14 cellular contexts compared by ENCODE assay signal in genomic region chr4:173237152-173237551, GRCh38.
DNase-seq lines count a peak whose midpoint lies in the region; ATAC-seq and TF ChIP-seq lines count a peak whose summit lies in the region.
"Had no signal": no experiment of that assay in that cellular context is flagged by ENCODE, and none has a peak within 500 bp of the region (broad histone marks: within the 10 kb centered on the region; RNA-seq: fewer than 3 reads in every experiment).

No MANE protein-coding gene starts in this region.

- no peak for ATAC-seq in natural killer cell
- no peak for ATAC-seq in HG02798 (IDR thresholded peaks at IDR 0.05; ENCODE audit: poor library complexity, unreplicated experiment)
- ATAC-seq: activated CD8-positive, alpha-beta T cell treated with anti-CD3 and anti-CD28 coated beads for 36 hours; Right ventricle myocardium inferior had no signal

- H3K9me3 ChIP-seq in SK-N-MC (ENCODE audit: low read depth, low read length): peaks cover 4% of the 10 kb centered on the region; the same call in 1 of the 2 replicates
- no peaks in the 10 kb centered on the region for H3K9me3 ChIP-seq in GM23248 (ENCODE audit: low read depth)

- no peaks in the 10 kb centered on the region; the same call in 1 of the 2 replicates for H3K36me3 ChIP-seq in BJ (ENCODE audit: control insufficient read depth, insufficient read depth, low read length)
- peaks cover 27% of the 10 kb centered on the region for H3K36me3 ChIP-seq in SK-N-MC (ENCODE audit: insufficient read depth, low read length)
- H3K36me3 ChIP-seq in GM23248 (ENCODE audit: low read depth): no peaks in the 10 kb centered on the region

- no peak overlapping the region for H3K4me3 ChIP-seq in BJ (ENCODE audit: low read depth, low read length)
- H3K4me3 ChIP-seq in HFF-Myc (replicated peaks; ENCODE audit: low read depth, low read length): no peak overlapping the region
- H3K4me3 ChIP-seq in SK-N-MC: peak overlapping the region; percentile 69
- no peak overlapping the region for H3K4me3 ChIP-seq in GM23248

- H3K36me3 Mint-ChIP-seq in mesothelial cell of epicardium (no peaks in the 10 kb centered on the region), natural killer cell (no peaks in the 10 kb centered on the region)
- H3K36me3 Mint-ChIP-seq in activated naive CD8-positive, alpha-beta T cell treated with anti-CD3 and anti-CD28 coated beads for 36 hours: no peaks in the 10 kb centered on the region

- no peak for DNase-seq in BJ (ENCODE audit: low read depth)
- DNase-seq in HFF-Myc (ENCODE audit: extremely low read depth, low read depth): no peak
- DNase-seq in SK-N-MC (ENCODE audit: low read depth, low spot score): peak; percentile 96
- no peak for DNase-seq in mesothelial cell of epicardium (ENCODE audit: low spot score in 2 of 2, unreplicated experiment in 2 of 2)
- DNase-seq in GM23248: no peak
- no peak for DNase-seq in natural killer cell
- no peak for DNase-seq in activated naive CD8-positive, alpha-beta T cell treated with anti-CD3 and anti-CD28 coated beads for 36 hours
- DNase-seq: activated CD8-positive, alpha-beta T cell treated with anti-CD3 and anti-CD28 coated beads for 36 hours; activated effector memory CD4-positive, alpha-beta T cell treated with Interleukin-2 at 50 U/mL for 16 hours; DMS79 treated with DMSO at 0.1 percent for 48 hours; NCI-H1930 had no signal

- no peak overlapping the region for H3K27ac Mint-ChIP-seq in mesothelial cell of epicardium
- H3K27ac Mint-ChIP-seq in natural killer cell: no peak overlapping the region
- no peak overlapping the region for H3K27ac Mint-ChIP-seq in activated naive CD8-positive, alpha-beta T cell treated with anti-CD3 and anti-CD28 coated beads for 36 hours
- H3K27ac Mint-ChIP-seq: activated CD8-positive, alpha-beta T cell treated with anti-CD3 and anti-CD28 coated beads for 36 hours had no signal

- CTCF ChIA-PET in BJ (lab: Yijun Ruan, JAX): interaction anchor here (0.6 to 0.9 kb wide), 2 partner anchors 35 to 224 kb away, joined by 3 to 6 read pairs; no protein-coding TSS in a partner anchor

- in situ Hi-C loops in GM23248 (cut with MboI): no loop called here

- no peak overlapping the region for H3K4me3 Mint-ChIP-seq in mesothelial cell of epicardium
- H3K4me3 Mint-ChIP-seq in natural killer cell: no peak overlapping the region
- no peak overlapping the region for H3K4me3 Mint-ChIP-seq in activated naive CD8-positive, alpha-beta T cell treated with anti-CD3 and anti-CD28 coated beads for 36 hours
- H3K4me3 Mint-ChIP-seq: activated CD8-positive, alpha-beta T cell treated with anti-CD3 and anti-CD28 coated beads for 36 hours had no signal

- 49 to 62% methylated on average over 2 of the region's 2 CpGs for WGBS in GM23248 (ENCODE audit: low coverage in 1 of 2, low lambda C conversion rate in 2 of 2, missing lambda C conversion rate in 2 of 2), 2 experiments

- H3K9me2 ChIP-seq in GM23248 (ENCODE audit: insufficient read depth): no peaks in the 10 kb centered on the region

- H3K9ac ChIP-seq in SK-N-MC (ENCODE audit: insufficient read length) (peak overlapping the region; percentile 55), GM23248 (no peak overlapping the region)
- H3K9ac ChIP-seq: parathyroid adenoma had no signal

- no peak overlapping the region for H2AFZ ChIP-seq in GM23248
- H2AFZ ChIP-seq: parathyroid adenoma had no signal

- H3K79me2 ChIP-seq in GM23248 (ENCODE audit: insufficient read depth): no peaks in the 10 kb centered on the region

- no peaks in the 10 kb centered on the region for H3K27me3 Mint-ChIP-seq in mesothelial cell of epicardium (ENCODE audit: low read depth)
- no peaks in the 10 kb centered on the region for H3K27me3 Mint-ChIP-seq in natural killer cell (ENCODE audit: low read depth in 2 of 2)
- H3K27me3 Mint-ChIP-seq in activated naive CD8-positive, alpha-beta T cell treated with anti-CD3 and anti-CD28 coated beads for 36 hours: no peaks in the 10 kb centered on the region
- H3K27me3 Mint-ChIP-seq: activated CD8-positive, alpha-beta T cell treated with anti-CD3 and anti-CD28 coated beads for 36 hours had no signal

- H3K27ac ChIP-seq in SK-N-MC: peak overlapping the region; percentile 97
- no peak overlapping the region for H3K27ac ChIP-seq in GM23248
- H3K27ac ChIP-seq: parathyroid adenoma had no signal

- H3K9me3 Mint-ChIP-seq in mesothelial cell of epicardium (no peaks in the 10 kb centered on the region), natural killer cell (no peaks in the 10 kb centered on the region)
- H3K9me3 Mint-ChIP-seq in activated naive CD8-positive, alpha-beta T cell treated with anti-CD3 and anti-CD28 coated beads for 36 hours: no peaks in the 10 kb centered on the region
- H3K9me3 Mint-ChIP-seq: activated CD8-positive, alpha-beta T cell treated with anti-CD3 and anti-CD28 coated beads for 36 hours had no signal

- H3F3A ChIP-seq in GM23248 (ENCODE audit: insufficient read depth): no peaks in the 10 kb centered on the region

- no peak overlapping the region for H3K4me2 ChIP-seq in GM23248 (ENCODE audit: unreplicated experiment)

- TF ChIP-seq CTCF in BJ (IDR thresholded peaks at IDR 0.05; ENCODE audit: insufficient read depth, low read depth, low read length) (peak; percentile 27; the same call in 1 of the 2 replicates), HFF-Myc (IDR thresholded peaks at IDR 0.05; ENCODE audit: low read depth, low read length, missing control alignments) (peak; percentile 6), mesothelial cell of epicardium (IDR thresholded peaks at IDR 0.05; ENCODE audit: unreplicated experiment) (peak; percentile 22), natural killer cell (IDR thresholded peaks at IDR 0.05) (no peak)

- no peaks in the 10 kb centered on the region for H3K4me1 ChIP-seq in GM23248 (ENCODE audit: insufficient read depth)

- intact Hi-C loops in natural killer cell (cut with micrococcal nuclease): no loop called here

- H3K4me1 Mint-ChIP-seq in mesothelial cell of epicardium: peaks cover 13% of the 10 kb centered on the region
- peaks cover 0 to 4% of the 10 kb centered on the region in 2 donors for H3K4me1 Mint-ChIP-seq in natural killer cell
- peaks cover 9% of the 10 kb centered on the region for H3K4me1 Mint-ChIP-seq in activated naive CD8-positive, alpha-beta T cell treated with anti-CD3 and anti-CD28 coated beads for 36 hours

- no peaks in the 10 kb centered on the region for H4K20me1 ChIP-seq in GM23248 (ENCODE audit: insufficient read depth)

- no peaks in the 10 kb centered on the region for H3K27me3 ChIP-seq in BJ (ENCODE audit: control insufficient read depth, insufficient read depth, low read length)
- no peaks in the 10 kb centered on the region for H3K27me3 ChIP-seq in GM23248 (replicated peaks; ENCODE audit: insufficient read depth)

- POLR2A ChIA-PET in BJ (lab: Charles Lee): interaction anchor here (0.6 kb wide), 1 partner anchor 23 kb away, joined by 3 read pairs; no protein-coding TSS in a partner anchor
